28 cellular contexts compared by ENCODE assay signal in the genomic region with DNA sequence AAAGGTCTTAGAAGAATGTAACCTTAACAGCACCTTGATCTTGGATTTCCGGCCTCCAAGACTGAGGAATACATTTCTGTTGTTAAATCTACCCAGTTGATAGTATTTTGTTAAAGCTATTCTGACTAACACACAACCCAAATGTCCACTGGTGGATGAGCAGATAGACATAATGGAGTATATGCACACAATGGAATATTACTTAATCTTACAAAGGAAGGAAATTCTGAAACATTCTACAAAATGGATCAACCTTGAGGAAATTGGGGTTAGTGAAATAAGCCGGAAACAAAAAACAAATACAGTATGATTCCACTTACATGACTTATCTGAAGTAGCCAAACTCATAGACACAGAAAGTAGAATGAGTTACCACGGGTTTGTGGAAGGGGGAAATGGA.
"Had no signal": no experiment of that assay in that cellular context is flagged by ENCODE, and none has a peak within 500 bp of the region (broad histone marks: within the 10 kb centered on the region; RNA-seq: fewer than 3 reads in every experiment).

No MANE protein-coding gene starts in this region.

- H3K36me3 ChIP-seq: breast epithelium, heart left ventricle, ovary, right lobe of liver, transverse colon had no signal

- FAIRE-seq: kidney, TTC549 had no signal

- H3K27ac ChIP-seq: breast epithelium, foreskin keratinocyte, heart left ventricle, ovary, right lobe of liver, testis, transverse colon, VCaP had no signal

- DNase-seq: activated CD4-positive, alpha-beta T cell treated with anti-CD3 and anti-CD28 coated beads for 4 hours; activated CD4-positive, alpha-beta T cell treated with anti-CD3 and anti-CD28 coated beads, Interleukin-2, amount 50 U/mL, for 4 hours; activated naive CD4-positive, alpha-beta T cell; activated T-cell treated with anti-CD3 and anti-CD28 coated beads for 4 hours; activated T-cell treated with anti-CD3 and anti-CD28 coated beads, Interleukin-2, amount 50 U/mL, for 72 hours; central memory CD4-positive, alpha-beta T cell; effector CD8-positive, alpha-beta T cell; foreskin keratinocyte; heart left ventricle; hypothalamus; immature natural killer cell; kidney; left colon; naive B cell; nephron progenitor cell; ovary; right lobe of liver; stimulated activated CD4-positive, alpha-beta T cell treated with anti-CD3 and anti-CD28 coated beads, Interleukin-2, amount 100 ng/mL, for 48 hours; stimulated activated naive CD4-positive, alpha-beta T cell treated with Interleukin-2 at 50 U/mL for 16 hours; testis; transverse colon had no signal

- H3K4me3 Mint-ChIP-seq: activated T-cell treated with anti-CD3 and anti-CD28 coated beads, Interleukin-2, amount 50 U/mL, for 72 hours; immature natural killer cell; mesothelial cell of epicardium; naive B cell; nephron progenitor cell; T-helper 2 cell treated with Interferon-gamma antibody and Interleukin-4, amounts not matched to agents 5 μg/mL and 100 μg/mL, for 36 hours had no signal

- H3K9me3 ChIP-seq: breast epithelium, heart left ventricle, ovary, right lobe of liver, testis, transverse colon had no signal

- H3K27me3 ChIP-seq: breast epithelium, foreskin keratinocyte, heart left ventricle, ovary, right lobe of liver, testis, transverse colon had no signal

- H3K27ac Mint-ChIP-seq: activated naive CD4-positive, alpha-beta T cell treated with anti-CD3 and anti-CD28 coated beads, Interleukin-2, amount 50 U/mL, for 72 hours; activated T-cell treated with anti-CD3 and anti-CD28 coated beads, Interleukin-2, amount 50 U/mL, for 72 hours; immature natural killer cell; mesothelial cell of epicardium; naive B cell; nephron progenitor cell; progenitor cell of endocrine pancreas; T-helper 2 cell treated with Interferon-gamma antibody and Interleukin-4, amounts not matched to agents 5 μg/mL and 100 μg/mL, for 36 hours had no signal

- H3K36me3 Mint-ChIP-seq: activated naive CD4-positive, alpha-beta T cell treated with anti-CD3 and anti-CD28 coated beads, Interleukin-2, amount 50 U/mL, for 72 hours; immature natural killer cell; mesothelial cell of epicardium; naive B cell had no signal

- H3K4me1 Mint-ChIP-seq: nephron progenitor cell had no signal

- H3K4me1 ChIP-seq: breast epithelium, foreskin keratinocyte, heart left ventricle, right lobe of liver, testis, transverse colon had no signal

- H3K9me3 Mint-ChIP-seq: mesothelial cell of epicardium; naive B cell; nephron progenitor cell; T-helper 2 cell treated with Interferon-gamma antibody and Interleukin-4, amounts not matched to agents 5 μg/mL and 100 μg/mL, for 36 hours had no signal

- H3K4me3 ChIP-seq: breast epithelium, heart left ventricle, ovary, right lobe of liver, testis, transverse colon had no signal

- H3K27me3 Mint-ChIP-seq: naive B cell, progenitor cell of endocrine pancreas had no signal
